Comparison of ENCODE assay signal across 8 cellular contexts in genomic region chr16:27639588-27640276, GRCh38.
DNase-seq lines count a peak whose midpoint lies in the region; ATAC-seq, FAIRE-seq and TF ChIP-seq lines count a peak whose summit lies in the region.

No MANE protein-coding gene starts in this region.

- DNase-seq in AML-193 (lab: John Stamatoyannopoulos, UW) (peak; percentile 9 to 30), GM12892 (ENCODE audit: insufficient read length) (peak; percentile 58), SK-MEL-5 (ENCODE audit: low read depth, low spot score) (peak; percentile 69), epithelial cell of prostate (ENCODE audit: low read depth, low spot score) (peak; percentile 18), middle frontal gyrus (ENCODE audit: extremely low spot score, low spot score) (peak; percentile 31), NCI-H2029 treated with DMSO at 0.1 percent for 48 hours (lab: John Stamatoyannopoulos, UW) (no peak)

- ATAC-seq in GM18519 (IDR thresholded peaks at IDR 0.05; ENCODE audit: low FRiP score, unreplicated experiment), result no peak

- TF ChIP-seq POLR2A in GM12892 (IDR thresholded peaks at IDR 0.05; ENCODE audit: low read depth, low read length), result no peak

- TF ChIP-seq RAD21 in Ishikawa (IDR thresholded peaks at IDR 0.05; ENCODE audit: low read depth), result peak; percentile 82

- H3K27ac ChIP-seq in epithelial cell of prostate, result peak overlapping the region; percentile 71

- peak; percentile 72 for FAIRE-seq in GM12892 (lab: Jason Lieb, UNC)

- TF ChIP-seq EP300 in Ishikawa (IDR thresholded peaks at IDR 0.05; ENCODE audit: borderline replicate concordance), result no peak

- in situ Hi-C loops in SK-MEL-5 (cut with HindIII; ENCODE audit: low pct_unique_long_range_greater_than_20kb, low sequenced_read_pairs), result no loop called here

TF ChIP-seq in Ishikawa, 13 proteins besides CTCF, POLR2A, EP300 and RAD21:
- TF ChIP-seq USF1 (IDR thresholded peaks at IDR 0.05), result no peak
- no peak for TF ChIP-seq TAF1 (IDR thresholded peaks at IDR 0.05; ENCODE audit: low read depth)
- TF ChIP-seq TEAD4 (IDR thresholded peaks at IDR 0.05), result no peak
- TF ChIP-seq CEBPB (IDR thresholded peaks at IDR 0.05), result no peak
- TF ChIP-seq EGR1 (IDR thresholded peaks at IDR 0.05), result no peak
- TF ChIP-seq YY1 (IDR thresholded peaks at IDR 0.05; ENCODE audit: low read depth), result no peak
- no peak for TF ChIP-seq FOXM1 (IDR thresholded peaks at IDR 0.05; ENCODE audit: borderline replicate concordance, low read depth)
- no peak for TF ChIP-seq TCF12 (IDR thresholded peaks at IDR 0.05; ENCODE audit: low read depth)
- TF ChIP-seq CREB1 (IDR thresholded peaks at IDR 0.05; ENCODE audit: low read depth), result no peak
- no peak for TF ChIP-seq ZBTB7A (IDR thresholded peaks at IDR 0.05; ENCODE audit: low read depth)
- no peak for TF ChIP-seq REST (IDR thresholded peaks at IDR 0.05; ENCODE audit: low read depth)
- TF ChIP-seq MAX (IDR thresholded peaks at IDR 0.05), result no peak
